Comparison of ENCODE assay signal across 9 cellular contexts in genomic region chr4:78592104-78592783, GRCh38. TPM values are rescaled to one million over a fixed set of nuclear protein-coding genes. Genes with fewer than 3 reads are reported as not detected.
A peak's percentile ranks its signal among the peaks of the same experiment; 100 is the strongest.
DNase-seq lines count a peak whose midpoint lies in the region; ATAC-seq and TF ChIP-seq lines count a peak whose summit lies in the region.
"Had no signal": no experiment of that assay in that cellular context is flagged by ENCODE, and none has a peak within 500 bp of the region (broad histone marks: within the 10 kb centered on the region; RNA-seq: fewer than 3 reads in every experiment).

No MANE protein-coding gene starts in this region.

- peak; percentile 37 for DNase-seq in BE2C
- DNase-seq in epithelial cell of proximal tubule (ENCODE audit: low read depth), result no peak
- DNase-seq in uterus, result no peak
- DNase-seq in NCI-H2227 (lab: John Stamatoyannopoulos, UW; ENCODE audit: unreplicated experiment), result no peak
- DNase-seq in tibial nerve (ENCODE audit: low spot score in 2 of 2), result no peak
- DNase-seq: NCI-H524 had no signal

- no peak overlapping the region for H3K4me2 ChIP-seq in KMS-11

- no peaks in the 10 kb centered on the region for H4K20me1 ChIP-seq in KMS-11 (ENCODE audit: insufficient read depth)

- H3K36me3 ChIP-seq in BE2C (no peaks in the 10 kb centered on the region), KMS-11 (ENCODE audit: insufficient read depth) (no peaks in the 10 kb centered on the region), uterus (no peaks in the 10 kb centered on the region), tibial nerve (peaks cover 0 to 15% (median 0%) of the 10 kb centered on the region in 3 donors)

- 72 to 91% methylated on average over 3 of the region's 3 CpGs for WGBS in tibial nerve, 2 donors

- H3K27me3 ChIP-seq in BE2C (no peaks in the 10 kb centered on the region), KMS-11 (ENCODE audit: insufficient read depth, low read depth) (no peaks in the 10 kb centered on the region), uterus (no peaks in the 10 kb centered on the region), tibial nerve (no peaks in the 10 kb centered on the region)

- H3K9me3 ChIP-seq in BE2C (no peaks in the 10 kb centered on the region), uterus (no peaks in the 10 kb centered on the region), tibial nerve (no peaks in the 10 kb centered on the region)

- H3K4me1 ChIP-seq in BE2C (no peaks in the 10 kb centered on the region), KMS-11 (ENCODE audit: low read depth, poor library complexity, severe bottlenecking) (no peaks in the 10 kb centered on the region), uterus (no peaks in the 10 kb centered on the region), tibial nerve (peaks cover 0 to 16% (median 0%) of the 10 kb centered on the region in 4 donors)

- TF ChIP-seq EP300 in tibial nerve (IDR thresholded peaks at IDR 0.05), result no peak

- H2AFZ ChIP-seq in KMS-11 (ENCODE audit: low read depth), result no peak overlapping the region

- no peak overlapping the region for H3K9ac ChIP-seq in KMS-11

- no peak overlapping the region for H3K27ac ChIP-seq in KMS-11
- H3K27ac ChIP-seq in uterus, result no peak overlapping the region
- H3K27ac ChIP-seq in tibial nerve, result peak overlapping the region in 1 of 4 donors; percentile 42

- peak; percentile 49 for ATAC-seq in GM18498 (IDR thresholded peaks at IDR 0.05; ENCODE audit: unreplicated experiment)
- ATAC-seq in HG02852 (IDR thresholded peaks at IDR 0.05; ENCODE audit: unreplicated experiment), result no peak

- intact Hi-C loops in uterus (cut with DNase I; ENCODE audit: low total_unique reads), result no loop called here

- H3K4me3 ChIP-seq in BE2C (ENCODE audit: low read depth, low read length) (no peak overlapping the region), KMS-11 (IDR thresholded peaks at IDR 0.05; ENCODE audit: insufficient read depth, low read depth, low read length) (no peak overlapping the region), epithelial cell of proximal tubule (ENCODE audit: low read depth, low read length) (no peak overlapping the region), uterus (no peak overlapping the region), tibial nerve (no peak overlapping the region)

- no peak for TF ChIP-seq POLR2A in uterus (IDR thresholded peaks at IDR 0.05)
- no peak for TF ChIP-seq POLR2A in tibial nerve (IDR thresholded peaks at IDR 0.05)

- no peaks in the 10 kb centered on the region for H3K79me2 ChIP-seq in KMS-11 (ENCODE audit: insufficient read depth, low read depth)

- peak; percentile 66 for TF ChIP-seq CTCF in BE2C (IDR thresholded peaks at IDR 0.05; ENCODE audit: low read depth, low read length)
- peak; percentile 65; the same call in 1 of the 2 replicates for TF ChIP-seq CTCF in KMS-11 (conservative IDR thresholded peaks at IDR 0.05; ENCODE audit: low read depth, low read length)
- peak; percentile 52 for TF ChIP-seq CTCF in epithelial cell of proximal tubule (conservative IDR thresholded peaks at IDR 0.05; ENCODE audit: low read depth, low read length)
- TF ChIP-seq CTCF in uterus (IDR thresholded peaks at IDR 0.05), result no peak
- TF ChIP-seq CTCF in tibial nerve (IDR thresholded peaks at IDR 0.05), result peak in 1 of 5 experiments; percentile 28

RNA-seq across cellular contexts. Expression of gene ANXA3, which starts 40.7 kb away (rescaled TPM):
- not detected for polyA plus RNA-seq in BE2C (2012; ENCODE audit: insufficient read depth, insufficient read length, low read depth)
- 354 and 367 TPM in 2 replicates for total RNA-seq in epithelial cell of proximal tubule
- 100 to 1,000 TPM in 1 of 4 donors, 10 to 100 TPM in 3; 13.6 to 243 (median 23.4) TPM for total RNA-seq in uterus
- total RNA-seq in tibial nerve, result 100 to 1,000 TPM in 2 of 4 donors, 10 to 100 TPM in 2; 29.7 to 170 (median 95.7) TPM

Comparison
In these comparisons a context has a peak if more than half of its experiments do, and no peak if none do; other contexts are left out.
1. CTCF ChIP-seq: peak in BE2C (single experiment), KMS-11 (single experiment) and epithelial cell of proximal tubule (single experiment); none in uterus (0 of 4).